ENCODE assay signal across 7 cellular contexts in the genomic region with DNA sequence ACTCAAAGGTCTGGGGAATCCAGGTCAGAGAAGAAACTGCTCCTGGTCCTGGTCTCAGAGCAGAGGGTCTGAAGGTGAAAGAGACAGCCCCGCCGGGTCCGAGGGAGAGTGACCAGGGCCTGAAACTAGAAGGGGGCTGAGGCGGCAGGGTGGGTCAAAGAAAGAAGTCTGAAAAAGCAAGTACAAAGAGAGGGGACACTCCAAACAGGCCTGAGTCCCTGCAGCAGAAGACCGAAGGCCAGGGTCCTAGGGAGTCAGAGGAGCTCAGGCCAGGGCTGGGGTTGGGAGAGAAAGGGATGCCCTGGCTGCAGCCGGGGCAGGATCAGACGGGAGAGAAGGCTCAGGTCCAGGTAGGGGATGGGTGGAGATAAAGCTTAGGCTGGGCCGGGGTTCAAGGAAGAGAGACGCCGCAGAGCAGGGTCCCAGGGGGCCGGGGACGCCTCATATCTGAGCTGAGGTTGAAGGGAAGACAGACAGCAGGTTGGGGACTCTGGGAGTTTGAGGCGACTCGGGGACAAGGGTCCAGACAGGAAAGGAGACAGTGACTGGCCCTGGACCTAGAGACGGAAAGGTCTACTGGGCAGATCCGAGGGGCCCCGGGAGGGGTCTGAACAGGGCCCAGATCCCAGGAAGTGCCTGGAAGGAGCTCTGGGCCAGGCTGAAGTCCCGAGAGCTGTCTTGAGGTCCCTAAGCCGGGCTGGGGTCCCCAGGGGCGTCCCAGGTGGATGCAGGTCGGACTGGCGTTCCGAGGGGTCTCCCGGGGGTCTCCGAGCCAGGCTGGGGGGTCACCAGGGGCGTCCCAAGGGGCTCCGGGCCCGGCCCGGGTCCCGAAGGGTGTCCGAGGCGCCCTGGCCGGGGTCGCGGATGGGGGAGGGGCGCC. TPM values are rescaled to one million over a fixed set of nuclear protein-coding genes. Genes with fewer than 3 reads are reported as not detected.
DNase-seq lines count a peak whose midpoint lies in the region; TF ChIP-seq lines count a peak whose summit lies in the region.

No MANE protein-coding gene starts in this region.

- no peak overlapping the region for H2AFZ ChIP-seq in H9 (ENCODE audit: low read length)

- no peak overlapping the region for H2AK5ac ChIP-seq in H9 (ENCODE audit: insufficient read length, low read length)

- H3K79me2 ChIP-seq in H9 (ENCODE audit: insufficient read depth, low read length) = peaks cover 43% of the 10 kb centered on the region; the same call in 1 of the 2 replicates

- H3K4me3 Mint-ChIP-seq in H9 = peak overlapping the region; percentile 91 to 92

- WGBS in H9 (ENCODE audit: extremely low coverage, insufficient read length, low lambda C conversion rate) = no CpG with 5 or more reads among the region's 36 CpGs
- 2 to 5% (median 3%) methylated on average over 24 to 35 of the region's 36 CpGs for WGBS in ovary, 3 donors

- DNase-seq in H9 = no peak
- peak in 1 of 2 experiments; percentile 18 for DNase-seq in SJSA1 (ENCODE audit: low read depth in 1 of 2, low spot score in 2 of 2)
- no peak for DNase-seq in epithelial cell of esophagus (ENCODE audit: low read depth)
- peak; percentile 35 to 68 (median 62) for DNase-seq in ovary
- DNase-seq in LoVo (ENCODE audit: low spot score) = no peak
- no peak for DNase-seq in SKM-1 (lab: John Stamatoyannopoulos, UW; ENCODE audit: unreplicated experiment)
- no peak for DNase-seq in NCI-H146 treated with DMSO at 0.1 percent for 48 hours (lab: John Stamatoyannopoulos, UW; ENCODE audit: unreplicated experiment)

- H4K8ac ChIP-seq in H9 (replicated peaks; ENCODE audit: insufficient read length, low read depth, low read length) = no peak overlapping the region

- H3K79me1 ChIP-seq in H9 (ENCODE audit: insufficient read depth, low read depth, low read length, poor library complexity, severe bottlenecking) = peaks cover 20% of the 10 kb centered on the region

- no peaks in the 10 kb centered on the region for H3K27me3 ChIP-seq in H9 (ENCODE audit: insufficient read depth, low read length)
- peaks cover 13% of the 10 kb centered on the region for H3K27me3 ChIP-seq in SJSA1 (replicated peaks)
- no peaks in the 10 kb centered on the region for H3K27me3 ChIP-seq in ovary

- H3K4me3 ChIP-seq in SJSA1 (peak overlapping the region; percentile 82), epithelial cell of esophagus (ENCODE audit: low read length) (peak overlapping the region; percentile 81), ovary (peak overlapping the region; percentile 66)

- H3K23me2 ChIP-seq in H9 (ENCODE audit: insufficient read length, low read depth, low read length, poor library complexity, severe bottlenecking) = peaks cover 7% of the 10 kb centered on the region

- peak overlapping the region; percentile 56 for H3K14ac ChIP-seq in H9 (ENCODE audit: insufficient read depth, low read length)

- no peak overlapping the region for H2BK15ac ChIP-seq in H9 (ENCODE audit: low read depth, low read length)

- H3K4me1 ChIP-seq in H9 (ENCODE audit: insufficient read depth, low read length) (peaks cover 7% of the 10 kb centered on the region; the same call in 1 of the 2 replicates), SJSA1 (replicated peaks) (peaks cover 25% of the 10 kb centered on the region), ovary (ENCODE audit: insufficient read depth) (peaks cover 33% of the 10 kb centered on the region)

- peak overlapping the region; percentile 61 for H3K9ac ChIP-seq in H9 (ENCODE audit: extremely low read depth, insufficient read length, low read length)

- H3K4me1 Mint-ChIP-seq in H9 = peaks cover 39 to 49% of the 10 kb centered on the region in 2 experiments

- H3K4me2 ChIP-seq in H9 (ENCODE audit: insufficient read depth, insufficient read length, low read length) = peak overlapping the region; percentile 92

- peaks cover 21% of the 10 kb centered on the region for H3K27me3 Mint-ChIP-seq in H9 (ENCODE audit: low read depth)

- H2BK120ac ChIP-seq in H9 (ENCODE audit: low read depth, low read length, poor library complexity, severe bottlenecking) = no peak overlapping the region

- H4K91ac ChIP-seq in H9 (ENCODE audit: insufficient read length, low read depth, low read length) = no peak overlapping the region

- TF ChIP-seq CTCF in H9 (conservative IDR thresholded peaks at IDR 0.05) = no peak
- TF ChIP-seq CTCF in epithelial cell of esophagus (IDR thresholded peaks at IDR 0.05; ENCODE audit: insufficient read depth, low read depth, low read length, missing control alignments) = no peak
- TF ChIP-seq CTCF in ovary (IDR thresholded peaks at IDR 0.05) = no peak

- no peak overlapping the region for H4K5ac ChIP-seq in H9 (ENCODE audit: insufficient read length, low read depth, low read length)

- H3K9me3 ChIP-seq in H9 (ENCODE audit: control insufficient read depth, low read depth, low read length) (no peaks in the 10 kb centered on the region), SJSA1 (replicated peaks) (peaks cover 4% of the 10 kb centered on the region; the same call in 1 of the 2 replicates), ovary (no peaks in the 10 kb centered on the region)

- peak overlapping the region; percentile 0 to 95 (median 91); a peak in 5 of 7 replicates for H3K27ac Mint-ChIP-seq in H9

- intact Hi-C loops in ovary (cut with DNase I) = loop anchor here in 2 of 4 donors (10.0 kb wide), 2 partner anchors 96 to 224 kb away; a partner anchor contains a TSS

- TF ChIP-seq POLR2A in ovary (IDR thresholded peaks at IDR 0.05) = no peak

- H2BK20ac ChIP-seq in H9 (ENCODE audit: low read depth, low read length, poor library complexity, severe bottlenecking) = no peak overlapping the region

- H3K56ac ChIP-seq in H9 (ENCODE audit: insufficient read length, low read depth, low read length) = no peak overlapping the region

- H2BK5ac ChIP-seq in H9 (ENCODE audit: insufficient read length, low read length) = no peak overlapping the region

- no peak overlapping the region for H3K4ac ChIP-seq in H9 (ENCODE audit: low read depth, low read length)

- no peak overlapping the region for H3T11ph ChIP-seq in H9 (ENCODE audit: low read length)

- H3K23ac ChIP-seq in H9 (ENCODE audit: insufficient read length, low read depth, low read length) = no peak overlapping the region

- no peak for TF ChIP-seq EP300 in ovary (IDR thresholded peaks at IDR 0.05)

- no peak overlapping the region for H3K18ac ChIP-seq in H9 (ENCODE audit: insufficient read length, low read depth, low read length)

- peaks cover 12 to 15% of the 10 kb centered on the region in 2 experiments; a peak in 3 of 5 replicates for H3K9me3 Mint-ChIP-seq in H9

- H3K27ac ChIP-seq in H9 (ENCODE audit: insufficient read length, low read depth, low read length) (no peak overlapping the region), SJSA1 (peak overlapping the region; percentile 46), ovary (peak overlapping the region; percentile 79 to 91)

- H4K20me1 ChIP-seq in H9 (ENCODE audit: control insufficient read depth, insufficient read depth, insufficient read length) = no peaks in the 10 kb centered on the region

- H2BK12ac ChIP-seq in H9 (ENCODE audit: insufficient read length, low read depth, low read length) = no peak overlapping the region

- H3K36me3 ChIP-seq in SJSA1 (peaks cover 16% of the 10 kb centered on the region), ovary (no peaks in the 10 kb centered on the region)

- peaks cover 3 to 19% (median 9%) of the 10 kb centered on the region in 3 experiments; a peak in 6 of 7 replicates for H3K36me3 Mint-ChIP-seq in H9 (ENCODE audit: insufficient read depth in 1 of 3, low read depth in 3 of 3)

RNA-seq across cellular contexts. Expression of a gene that starts 0.8 kb away (rescaled TPM):
- total RNA-seq in H9 (2021) (54.9 and 56.9 TPM in 2 replicates), ovary (100 to 1,000 TPM in 3 of 7 donors, 10 to 100 TPM in 4; 16.3 to 116 (median 95.8) TPM)
- total RNA-seq in SJSA1 (2014; rRNA removed; shearing (Covaris generic)) = 9.1 and 13.4 TPM in 2 replicates
- 10 to 100 TPM; 11.1 to 43.7 TPM for polyA plus RNA-seq in ovary

RNA-seq across cellular contexts. Expression of a gene that starts 54.4 kb away (rescaled TPM):
- not detected in 2 replicates for total RNA-seq in H9 (2021)
- not detected in 2 replicates for total RNA-seq in SJSA1 (2014; rRNA removed; shearing (Covaris generic))
- total RNA-seq in ovary = under 1 TPM in 3 of 7 donors, not detected in 4; 0.15 to 0.37 (median 0.23) TPM
- under 1 TPM in 1 of 2 donors, not detected in 1; 0.35 TPM for polyA plus RNA-seq in ovary

Comparison
In these comparisons a context has a peak if more than half of its experiments do, and no peak if none do; other contexts are left out.
1. DNase-seq: peak in ovary (5 of 5); none in H9 (single experiment), epithelial cell of esophagus (single experiment), LoVo (single experiment), SKM-1 (single experiment) and NCI-H146 treated with DMSO at 0.1 percent for 48 hours (single experiment).
2. Peak in every context shown above with its lines, with median percentiles within 50 percentile points of each other: H3K4me3 ChIP-seq.